Comparison of ENCODE assay signal across 31 cellular contexts in the genomic region with DNA sequence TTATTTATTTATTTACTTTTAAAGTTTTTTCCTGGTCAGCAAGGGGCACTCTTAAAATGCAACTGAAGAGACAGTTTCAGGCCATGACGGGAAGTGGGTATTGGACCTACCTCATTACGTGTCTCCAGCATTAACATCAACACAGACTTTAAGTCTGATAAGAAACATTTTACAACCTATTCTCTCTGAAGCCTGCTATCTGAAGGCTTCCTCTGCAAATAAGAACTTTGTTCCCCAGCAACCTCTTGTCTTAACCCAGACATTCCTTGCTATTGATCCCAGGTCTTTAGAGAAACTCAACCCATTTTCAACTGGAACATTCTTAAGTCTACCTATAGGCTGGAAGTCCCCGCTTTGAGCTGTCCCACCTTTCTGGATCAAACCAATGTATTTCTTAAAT.
"Had no signal": no experiment of that assay in that cellular context is flagged by ENCODE, and none has a peak within 500 bp of the region (broad histone marks: within the 10 kb centered on the region; RNA-seq: fewer than 3 reads in every experiment).

No MANE protein-coding gene starts in this region.

- DNase-seq: natural killer cell; occipital lobe; ovary; posterior cingulate gyrus; psoas muscle; right lobe of liver; sigmoid colon; spleen; stimulated activated CD4-positive, alpha-beta T cell treated with anti-CD3 and anti-CD28 coated beads, Interleukin-12 subunit alpha, Interleukin-12 subunit beta, amount 100 ng/mL, for 4 hours; stimulated activated CD4-positive, alpha-beta T cell treated with anti-CD3 and anti-CD28 coated beads, Interleukin-1b, Interleukin-23, amount 100 ng/mL, for 48 hours; stimulated activated CD4-positive, alpha-beta T cell treated with anti-CD3 and anti-CD28 coated beads, Interleukin-4, amount 100 ng/mL, for 1 hour; stimulated activated CD4-positive, alpha-beta T cell treated with anti-CD3 and anti-CD28 coated beads, Interleukin-4, amount 100 ng/mL, for 4 hours; stimulated activated CD8-positive, alpha-beta memory T cell treated with anti-CD3 and anti-CD28 coated beads, Interleukin-4, amount 100 ng/mL, for 48 hours; stimulated activated naive CD4-positive, alpha-beta T cell; stimulated activated naive CD8-positive, alpha-beta T cell treated with anti-CD3 and anti-CD28 coated beads, Interleukin-15, amount 100 ng/mL, for 72 hours; stimulated activated naive CD8-positive, alpha-beta T cell treated with anti-CD3 and anti-CD28 coated beads, Interleukin-15, Interleukin-2, amounts not matched to agents 100 U/mL and 50 U/mL, for 24 hours; substantia nigra; testis; tibial artery; transverse colon; upper lobe of right lung; uterus had no signal

- H3K4me1 Mint-ChIP-seq: natural killer cell; nephron; neural progenitor cell; stimulated activated memory B cell treated with anti-CD40 and anti-IgM and Interleukin-4, amounts not matched to agents 10 μg/mL and 1 μg/mL and 100 μg/mL, for 72 hours; stimulated activated naive CD8-positive, alpha-beta T cell treated with anti-CD3 and anti-CD28 coated beads, Interleukin-15, amount 100 ng/mL, for 72 hours had no signal

- H3K9ac ChIP-seq: neural progenitor cell, parathyroid adenoma had no signal

- H3K27ac Mint-ChIP-seq: natural killer cell; nephron; neural progenitor cell; progenitor cell of endocrine pancreas; stimulated activated memory B cell treated with anti-CD40 and anti-IgM and Interleukin-4, amounts not matched to agents 10 μg/mL and 1 μg/mL and 100 μg/mL, for 72 hours; stimulated activated naive CD8-positive, alpha-beta T cell treated with anti-CD3 and anti-CD28 coated beads, Interleukin-15, amount 100 ng/mL, for 72 hours; type B pancreatic cell had no signal

- H3K36me3 Mint-ChIP-seq: neural progenitor cell; stimulated activated memory B cell treated with anti-CD40 and anti-IgM and Interleukin-4, amounts not matched to agents 10 μg/mL and 1 μg/mL and 100 μg/mL, for 72 hours; type B pancreatic cell had no signal

- H3K36me3 ChIP-seq: neural progenitor cell, ovary, right lobe of liver, sigmoid colon, spleen, suprapubic skin, tibial artery, transverse colon, upper lobe of right lung, uterus had no signal

- H3K4me1 ChIP-seq: neural progenitor cell, parathyroid adenoma, psoas muscle, right lobe of liver, sigmoid colon, spleen, suprapubic skin, testis, tibial artery, upper lobe of right lung, uterus had no signal

- H3K4me3 Mint-ChIP-seq: natural killer cell; nephron; neural progenitor cell; stimulated activated memory B cell treated with anti-CD40 and anti-IgM and Interleukin-4, amounts not matched to agents 10 μg/mL and 1 μg/mL and 100 μg/mL, for 72 hours; stimulated activated naive CD8-positive, alpha-beta T cell treated with anti-CD3 and anti-CD28 coated beads, Interleukin-15, amount 100 ng/mL, for 72 hours; type B pancreatic cell had no signal

- H3K27me3 Mint-ChIP-seq: progenitor cell of endocrine pancreas; stimulated activated memory B cell treated with anti-CD40 and anti-IgM and Interleukin-4, amounts not matched to agents 10 μg/mL and 1 μg/mL and 100 μg/mL, for 72 hours; stimulated activated naive CD8-positive, alpha-beta T cell treated with anti-CD3 and anti-CD28 coated beads, Interleukin-15, amount 100 ng/mL, for 72 hours; type B pancreatic cell had no signal

- H3K79me2 ChIP-seq: parathyroid adenoma had no signal

- H2AFZ ChIP-seq: neural progenitor cell, parathyroid adenoma had no signal

- H3K27me3 ChIP-seq: neural progenitor cell, ovary, right lobe of liver, sigmoid colon, spleen, suprapubic skin, testis, tibial artery, transverse colon, upper lobe of right lung, uterus had no signal

- H3K9me3 Mint-ChIP-seq: nephron; neural progenitor cell; stimulated activated memory B cell treated with anti-CD40 and anti-IgM and Interleukin-4, amounts not matched to agents 10 μg/mL and 1 μg/mL and 100 μg/mL, for 72 hours; stimulated activated naive CD8-positive, alpha-beta T cell treated with anti-CD3 and anti-CD28 coated beads, Interleukin-15, amount 100 ng/mL, for 72 hours; type B pancreatic cell had no signal

- H3K9me3 ChIP-seq: ovary, psoas muscle, right lobe of liver, suprapubic skin, testis, tibial artery, transverse colon, upper lobe of right lung, uterus had no signal

- H3K4me3 ChIP-seq: neural progenitor cell, ovary, psoas muscle, right lobe of liver, sigmoid colon, smooth muscle cell, spleen, suprapubic skin, testis, tibial artery, transverse colon, upper lobe of right lung, uterus had no signal

- H3K27ac ChIP-seq: neural progenitor cell, ovary, parathyroid adenoma, psoas muscle, right lobe of liver, sigmoid colon, spleen, suprapubic skin, testis, tibial artery, transverse colon, upper lobe of right lung, uterus had no signal

- ATAC-seq: natural killer cell; psoas muscle; right cardiac atrium; right lobe of liver; stimulated activated naive CD8-positive, alpha-beta T cell treated with anti-CD3 and anti-CD28 coated beads, Interleukin-15, amount 100 ng/mL, for 72 hours; stimulated activated naive CD8-positive, alpha-beta T cell treated with anti-CD3 and anti-CD28 coated beads, Interleukin-15, Interleukin-2, amounts not matched to agents 100 U/mL and 50 U/mL, for 24 hours; upper lobe of right lung had no signal

- H3K4me2 ChIP-seq: neural progenitor cell, smooth muscle cell had no signal
